ENCODE assay signal across 1 cellular context in the genomic region with DNA sequence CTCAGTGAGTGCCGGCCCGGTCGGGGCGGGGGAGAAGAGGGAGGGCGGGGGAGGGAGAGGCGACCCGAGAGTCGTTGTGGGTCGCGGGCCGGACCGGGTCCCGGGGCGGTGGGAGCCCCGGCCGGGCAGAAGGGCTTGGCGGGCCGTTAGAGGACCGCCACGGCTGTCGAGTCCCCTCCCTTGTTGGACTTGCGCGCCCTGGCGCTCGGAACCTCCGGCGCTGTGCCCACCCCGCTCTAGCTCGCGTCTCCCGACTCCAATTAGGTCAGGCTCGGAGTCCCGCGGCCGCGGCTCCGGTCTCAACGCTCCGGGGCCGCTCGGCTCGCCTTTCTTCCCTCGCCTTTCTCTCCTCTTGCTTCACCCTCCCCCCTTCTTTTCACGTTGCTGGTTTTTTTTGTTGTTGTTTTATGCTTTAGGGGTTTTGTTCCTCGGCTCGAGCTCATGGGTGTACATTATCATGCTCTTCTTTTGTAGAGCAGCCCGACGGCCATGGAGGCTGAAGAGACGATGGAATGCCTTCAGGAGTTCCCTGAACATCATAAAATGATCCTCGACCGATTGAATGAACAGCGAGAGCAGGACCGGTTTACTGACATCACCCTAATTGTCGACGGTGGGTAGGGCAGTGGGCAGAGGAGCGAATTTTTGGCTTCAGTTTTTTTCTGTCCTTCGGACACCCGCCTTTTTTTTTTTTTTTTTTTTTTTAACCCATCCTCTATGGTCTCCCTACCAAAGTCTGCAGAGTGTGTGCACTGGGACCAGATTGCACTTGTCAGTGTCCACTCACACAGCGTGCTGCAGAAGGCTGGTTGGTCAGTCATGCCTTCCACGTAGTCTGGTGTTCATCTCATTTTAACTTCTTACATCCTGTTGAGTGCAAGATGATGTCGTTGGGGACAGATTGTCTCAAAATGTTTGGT.
TF ChIP-seq lines count a peak whose summit lies in the region.

No MANE protein-coding gene starts in this region.

TF ChIP-seq in K562, 482 proteins besides CTCF, POLR2A, EP300 and RAD21 (continued from another document and continues in another):
- TF ChIP-seq BRF1 (IDR thresholded peaks at IDR 0.05; ENCODE audit: borderline replicate concordance, extremely low read depth, insufficient read length), result no peak
- TF ChIP-seq, protein P1, sequence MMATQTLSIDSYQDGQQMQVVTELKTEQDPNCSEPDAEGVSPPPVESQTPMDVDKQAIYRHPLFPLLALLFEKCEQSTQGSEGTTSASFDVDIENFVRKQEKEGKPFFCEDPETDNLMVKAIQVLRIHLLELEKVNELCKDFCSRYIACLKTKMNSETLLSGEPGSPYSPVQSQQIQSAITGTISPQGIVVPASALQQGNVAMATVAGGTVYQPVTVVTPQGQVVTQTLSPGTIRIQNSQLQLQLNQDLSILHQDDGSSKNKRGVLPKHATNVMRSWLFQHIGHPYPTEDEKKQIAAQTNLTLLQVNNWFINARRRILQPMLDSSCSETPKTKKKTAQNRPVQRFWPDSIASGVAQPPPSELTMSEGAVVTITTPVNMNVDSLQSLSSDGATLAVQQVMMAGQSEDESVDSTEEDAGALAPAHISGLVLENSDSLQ (IDR thresholded peaks at IDR 0.05), result peak; percentile 16; the same call in 1 of the 2 replicates
- no peak for TF ChIP-seq STAT5B (CRISPR knock-in tag; IDR thresholded peaks at IDR 0.05)
- TF ChIP-seq ZNF197 (CRISPR knock-in tag; IDR thresholded peaks at IDR 0.05; ENCODE audit: low read depth), result no peak
- TF ChIP-seq, protein P2, sequence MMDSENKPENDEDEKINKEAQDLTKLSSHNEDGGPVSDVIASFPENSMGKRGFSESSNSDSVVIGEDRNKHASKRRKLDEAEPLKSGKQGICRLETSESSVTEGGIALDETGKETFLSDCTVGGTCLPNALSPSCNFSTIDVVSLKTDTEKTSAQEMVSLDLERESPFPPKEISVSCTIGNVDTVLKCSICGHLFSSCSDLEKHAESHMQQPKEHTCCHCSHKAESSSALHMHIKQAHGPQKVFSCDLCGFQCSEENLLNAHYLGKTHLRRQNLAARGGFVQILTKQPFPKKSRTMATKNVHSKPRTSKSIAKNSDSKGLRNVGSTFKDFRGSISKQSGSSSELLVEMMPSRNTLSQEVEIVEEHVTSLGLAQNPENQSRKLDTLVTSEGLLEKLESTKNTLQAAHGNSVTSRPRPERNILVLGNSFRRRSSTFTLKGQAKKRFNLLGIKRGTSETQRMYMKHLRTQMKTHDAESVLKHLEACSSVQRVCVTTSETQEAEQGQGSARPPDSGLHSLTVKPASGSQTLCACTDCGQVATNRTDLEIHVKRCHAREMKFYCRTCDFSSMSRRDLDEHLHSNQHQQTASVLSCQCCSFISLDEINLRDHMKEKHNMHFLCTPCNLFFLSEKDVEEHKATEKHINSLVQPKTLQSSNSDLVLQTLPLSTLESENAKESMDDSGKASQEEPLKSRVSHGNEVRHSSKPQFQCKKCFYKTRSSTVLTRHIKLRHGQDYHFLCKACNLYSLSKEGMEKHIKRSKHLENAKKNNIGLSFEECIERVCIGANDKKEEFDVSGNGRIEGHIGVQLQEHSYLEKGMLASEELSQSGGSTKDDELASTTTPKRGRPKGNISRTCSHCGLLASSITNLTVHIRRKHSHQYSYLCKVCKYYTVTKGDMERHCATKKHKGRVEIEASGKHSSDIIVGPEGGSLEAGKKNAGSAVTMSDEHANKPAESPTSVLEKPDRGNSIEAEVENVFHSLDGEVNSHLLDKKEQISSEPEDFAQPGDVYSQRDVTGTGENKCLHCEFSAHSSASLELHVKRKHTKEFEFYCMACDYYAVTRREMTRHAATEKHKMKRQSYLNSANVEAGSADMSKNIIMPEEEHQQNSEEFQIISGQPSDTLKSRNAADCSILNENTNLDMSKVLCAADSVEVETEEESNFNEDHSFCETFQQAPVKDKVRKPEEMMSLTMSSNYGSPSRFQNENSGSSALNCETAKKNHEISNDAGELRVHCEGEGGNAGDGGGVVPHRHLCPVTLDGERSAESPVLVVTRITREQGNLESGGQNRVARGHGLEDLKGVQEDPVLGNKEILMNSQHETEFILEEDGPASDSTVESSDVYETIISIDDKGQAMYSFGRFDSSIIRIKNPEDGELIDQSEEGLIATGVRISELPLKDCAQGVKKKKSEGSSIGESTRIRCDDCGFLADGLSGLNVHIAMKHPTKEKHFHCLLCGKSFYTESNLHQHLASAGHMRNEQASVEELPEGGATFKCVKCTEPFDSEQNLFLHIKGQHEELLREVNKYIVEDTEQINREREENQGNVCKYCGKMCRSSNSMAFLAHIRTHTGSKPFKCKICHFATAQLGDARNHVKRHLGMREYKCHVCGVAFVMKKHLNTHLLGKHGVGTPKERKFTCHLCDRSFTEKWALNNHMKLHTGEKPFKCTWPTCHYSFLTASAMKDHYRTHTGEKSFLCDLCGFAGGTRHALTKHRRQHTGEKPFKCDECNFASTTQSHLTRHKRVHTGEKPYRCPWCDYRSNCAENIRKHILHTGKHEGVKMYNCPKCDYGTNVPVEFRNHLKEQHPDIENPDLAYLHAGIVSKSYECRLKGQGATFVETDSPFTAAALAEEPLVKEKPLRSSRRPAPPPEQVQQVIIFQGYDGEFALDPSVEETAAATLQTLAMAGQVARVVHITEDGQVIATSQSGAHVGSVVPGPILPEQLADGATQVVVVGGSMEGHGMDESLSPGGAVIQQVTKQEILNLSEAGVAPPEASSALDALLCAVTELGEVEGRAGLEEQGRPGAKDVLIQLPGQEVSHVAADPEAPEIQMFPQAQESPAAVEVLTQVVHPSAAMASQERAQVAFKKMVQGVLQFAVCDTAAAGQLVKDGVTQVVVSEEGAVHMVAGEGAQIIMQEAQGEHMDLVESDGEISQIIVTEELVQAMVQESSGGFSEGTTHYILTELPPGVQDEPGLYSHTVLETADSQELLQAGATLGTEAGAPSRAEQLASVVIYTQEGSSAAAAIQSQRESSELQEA (IDR thresholded peaks at IDR 0.05; ENCODE audit: low read depth), result 0 out of 2 replicates have a peak, but pooled peaks have one; percentile 21
- peak; percentile 56; the same call in 1 of the 2 replicates for TF ChIP-seq SUPT5H (IDR thresholded peaks at IDR 0.05)
- TF ChIP-seq, protein P3, sequence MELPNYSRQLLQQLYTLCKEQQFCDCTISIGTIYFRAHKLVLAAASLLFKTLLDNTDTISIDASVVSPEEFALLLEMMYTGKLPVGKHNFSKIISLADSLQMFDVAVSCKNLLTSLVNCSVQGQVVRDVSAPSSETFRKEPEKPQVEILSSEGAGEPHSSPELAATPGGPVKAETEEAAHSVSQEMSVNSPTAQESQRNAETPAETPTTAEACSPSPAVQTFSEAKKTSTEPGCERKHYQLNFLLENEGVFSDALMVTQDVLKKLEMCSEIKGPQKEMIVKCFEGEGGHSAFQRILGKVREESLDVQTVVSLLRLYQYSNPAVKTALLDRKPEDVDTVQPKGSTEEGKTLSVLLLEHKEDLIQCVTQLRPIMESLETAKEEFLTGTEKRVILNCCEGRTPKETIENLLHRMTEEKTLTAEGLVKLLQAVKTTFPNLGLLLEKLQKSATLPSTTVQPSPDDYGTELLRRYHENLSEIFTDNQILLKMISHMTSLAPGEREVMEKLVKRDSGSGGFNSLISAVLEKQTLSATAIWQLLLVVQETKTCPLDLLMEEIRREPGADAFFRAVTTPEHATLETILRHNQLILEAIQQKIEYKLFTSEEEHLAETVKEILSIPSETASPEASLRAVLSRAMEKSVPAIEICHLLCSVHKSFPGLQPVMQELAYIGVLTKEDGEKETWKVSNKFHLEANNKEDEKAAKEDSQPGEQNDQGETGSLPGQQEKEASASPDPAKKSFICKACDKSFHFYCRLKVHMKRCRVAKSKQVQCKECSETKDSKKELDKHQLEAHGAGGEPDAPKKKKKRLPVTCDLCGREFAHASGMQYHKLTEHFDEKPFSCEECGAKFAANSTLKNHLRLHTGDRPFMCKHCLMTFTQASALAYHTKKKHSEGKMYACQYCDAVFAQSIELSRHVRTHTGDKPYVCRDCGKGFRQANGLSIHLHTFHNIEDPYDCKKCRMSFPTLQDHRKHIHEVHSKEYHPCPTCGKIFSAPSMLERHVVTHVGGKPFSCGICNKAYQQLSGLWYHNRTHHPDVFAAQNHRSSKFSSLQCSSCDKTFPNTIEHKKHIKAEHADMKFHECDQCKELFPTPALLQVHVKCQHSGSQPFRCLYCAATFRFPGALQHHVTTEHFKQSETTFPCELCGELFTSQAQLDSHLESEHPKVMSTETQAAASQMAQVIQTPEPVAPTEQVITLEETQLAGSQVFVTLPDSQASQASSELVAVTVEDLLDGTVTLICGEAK (IDR thresholded peaks at IDR 0.05), result 0 out of 2 replicates have a peak, but pooled peaks have one; percentile 43
- TF ChIP-seq, protein P3 (CRISPR knock-in tag; IDR thresholded peaks at IDR 0.05), result no peak
- TF ChIP-seq HLTF (IDR thresholded peaks at IDR 0.05), result 0 out of 2 replicates have a peak, but pooled peaks have one; percentile 49
- TF ChIP-seq, protein P4, sequence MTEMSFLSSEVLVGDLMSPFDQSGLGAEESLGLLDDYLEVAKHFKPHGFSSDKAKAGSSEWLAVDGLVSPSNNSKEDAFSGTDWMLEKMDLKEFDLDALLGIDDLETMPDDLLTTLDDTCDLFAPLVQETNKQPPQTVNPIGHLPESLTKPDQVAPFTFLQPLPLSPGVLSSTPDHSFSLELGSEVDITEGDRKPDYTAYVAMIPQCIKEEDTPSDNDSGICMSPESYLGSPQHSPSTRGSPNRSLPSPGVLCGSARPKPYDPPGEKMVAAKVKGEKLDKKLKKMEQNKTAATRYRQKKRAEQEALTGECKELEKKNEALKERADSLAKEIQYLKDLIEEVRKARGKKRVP (CRISPR knock-in tag; IDR thresholded peaks at IDR 0.05), result 0 out of 2 replicates have a peak, but pooled peaks have one; percentile 4
- no peak for TF ChIP-seq SNRNP70 (optimal IDR thresholded peaks at IDR 0.05; ENCODE audit: low read depth, low read length)
- TF ChIP-seq CREM (IDR thresholded peaks at IDR 0.05; ENCODE audit: low read depth), result peak; percentile 38
- 0 out of 2 replicates have a peak, but pooled peaks have one; percentile 9 for TF ChIP-seq EHMT2 (IDR thresholded peaks at IDR 0.05)
- TF ChIP-seq ZNF764 (CRISPR knock-in tag; IDR thresholded peaks at IDR 0.05; ENCODE audit: low read depth), result no peak
- TF ChIP-seq, protein P5, sequence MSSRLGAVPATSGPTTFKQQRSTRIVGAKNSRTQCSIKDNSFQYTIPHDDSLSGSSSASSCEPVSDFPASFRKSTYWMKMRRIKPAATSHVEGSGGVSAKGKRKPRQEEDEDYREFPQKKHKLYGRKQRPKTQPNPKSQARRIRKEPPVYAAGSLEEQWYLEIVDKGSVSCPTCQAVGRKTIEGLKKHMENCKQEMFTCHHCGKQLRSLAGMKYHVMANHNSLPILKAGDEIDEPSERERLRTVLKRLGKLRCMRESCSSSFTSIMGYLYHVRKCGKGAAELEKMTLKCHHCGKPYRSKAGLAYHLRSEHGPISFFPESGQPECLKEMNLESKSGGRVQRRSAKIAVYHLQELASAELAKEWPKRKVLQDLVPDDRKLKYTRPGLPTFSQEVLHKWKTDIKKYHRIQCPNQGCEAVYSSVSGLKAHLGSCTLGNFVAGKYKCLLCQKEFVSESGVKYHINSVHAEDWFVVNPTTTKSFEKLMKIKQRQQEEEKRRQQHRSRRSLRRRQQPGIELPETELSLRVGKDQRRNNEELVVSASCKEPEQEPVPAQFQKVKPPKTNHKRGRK (tag; IDR thresholded peaks at IDR 0.05), result peak; percentile 50
- TF ChIP-seq, protein P6, sequence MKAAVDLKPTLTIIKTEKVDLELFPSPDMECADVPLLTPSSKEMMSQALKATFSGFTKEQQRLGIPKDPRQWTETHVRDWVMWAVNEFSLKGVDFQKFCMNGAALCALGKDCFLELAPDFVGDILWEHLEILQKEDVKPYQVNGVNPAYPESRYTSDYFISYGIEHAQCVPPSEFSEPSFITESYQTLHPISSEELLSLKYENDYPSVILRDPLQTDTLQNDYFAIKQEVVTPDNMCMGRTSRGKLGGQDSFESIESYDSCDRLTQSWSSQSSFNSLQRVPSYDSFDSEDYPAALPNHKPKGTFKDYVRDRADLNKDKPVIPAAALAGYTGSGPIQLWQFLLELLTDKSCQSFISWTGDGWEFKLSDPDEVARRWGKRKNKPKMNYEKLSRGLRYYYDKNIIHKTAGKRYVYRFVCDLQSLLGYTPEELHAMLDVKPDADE (conservative IDR thresholded peaks at IDR 0.05; ENCODE audit: control insufficient read depth, low read depth, low read length), result peak; percentile 15; the same call in 1 of the 2 replicates
- TF ChIP-seq, protein P7, sequence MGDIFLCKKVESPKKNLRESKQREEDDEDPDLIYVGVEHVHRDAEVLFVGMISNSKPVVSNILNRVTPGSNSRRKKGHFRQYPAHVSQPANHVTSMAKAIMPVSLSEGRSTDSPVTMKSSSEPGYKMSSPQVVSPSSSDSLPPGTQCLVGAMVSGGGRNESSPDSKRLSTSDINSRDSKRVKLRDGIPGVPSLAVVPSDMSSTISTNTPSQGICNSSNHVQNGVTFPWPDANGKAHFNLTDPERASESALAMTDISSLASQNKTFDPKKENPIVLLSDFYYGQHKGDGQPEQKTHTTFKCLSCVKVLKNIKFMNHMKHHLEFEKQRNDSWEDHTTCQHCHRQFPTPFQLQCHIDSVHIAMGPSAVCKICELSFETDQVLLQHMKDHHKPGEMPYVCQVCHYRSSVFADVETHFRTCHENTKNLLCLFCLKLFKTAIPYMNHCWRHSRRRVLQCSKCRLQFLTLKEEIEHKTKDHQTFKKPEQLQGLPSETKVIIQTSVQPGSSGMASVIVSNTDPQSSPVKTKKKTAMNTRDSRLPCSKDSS (IDR thresholded peaks at IDR 0.05; ENCODE audit: low read depth, partially characterized antibody), result peak; percentile 16
- TF ChIP-seq ZNF76 (CRISPR knock-in tag; IDR thresholded peaks at IDR 0.05; ENCODE audit: borderline replicate concordance), result no peak; the same call in 1 of the 2 replicates
- TF ChIP-seq PCBP2 (IDR thresholded peaks at IDR 0.05; ENCODE audit: low read depth, low read length, poor library complexity, severe bottlenecking), result no peak
- no peak for TF ChIP-seq RBM14 (IDR thresholded peaks at IDR 0.05; ENCODE audit: borderline replicate concordance, insufficient read depth, low read depth, low read length)
- TF ChIP-seq SMAD4 (CRISPR knock-in tag; conservative IDR thresholded peaks at IDR 0.05), result 0 out of 2 replicates have a peak, but pooled peaks have one; percentile 28
